In genomic region chr2:237597680-237598145, GRCh38 we compare ENCODE assay signal across 2 cellular contexts.
A peak's percentile ranks its signal among the peaks of the same experiment; 100 is the strongest.
TF ChIP-seq lines count a peak whose summit lies in the region.

No MANE protein-coding gene starts in this region.

TF ChIP-seq in HepG2, 621 proteins besides CTCF, POLR2A, EP300 and RAD21:
- TF ChIP-seq TGIF2 (CRISPR knock-in tag; IDR thresholded peaks at IDR 0.05) (no peak), ZNF224 (CRISPR knock-in tag; IDR thresholded peaks at IDR 0.05) (no peak), ZBTB38 (CRISPR knock-in tag; IDR thresholded peaks at IDR 0.05) (peak; percentile 72; the same call in 1 of the 2 replicates), ZNF816 (CRISPR knock-in tag; IDR thresholded peaks at IDR 0.05; ENCODE audit: borderline replicate concordance) (no peak), RNF219 (CRISPR knock-in tag; IDR thresholded peaks at IDR 0.05) (no peak)

TF ChIP-seq in WTC11, 78 proteins besides CTCF, POLR2A, EP300 and RAD21:
- TF ChIP-seq TEAD1 (CRISPR knock-in tag; IDR thresholded peaks at IDR 0.05), result no peak
- TF ChIP-seq ZNF396 (CRISPR knock-in tag; IDR thresholded peaks at IDR 0.05; ENCODE audit: borderline replicate concordance), result no peak
- no peak for TF ChIP-seq E2F4 (CRISPR knock-in tag; IDR thresholded peaks at IDR 0.05; ENCODE audit: borderline replicate concordance, low read depth)
- TF ChIP-seq JUN (CRISPR knock-in tag; IDR thresholded peaks at IDR 0.05), result no peak
- no peak for TF ChIP-seq SMAD4 (CRISPR knock-in tag; IDR thresholded peaks at IDR 0.05)
- TF ChIP-seq EMX1 (CRISPR knock-in tag; IDR thresholded peaks at IDR 0.05), result no peak
- no peak for TF ChIP-seq ZNF671 (CRISPR knock-in tag; IDR thresholded peaks at IDR 0.05)
